1 cellular context compared by ENCODE assay signal in genomic region chr1:93846929-93847810, GRCh38.
TF ChIP-seq lines count a peak whose summit lies in the region.

No MANE protein-coding gene starts in this region.

TF ChIP-seq in K562, 482 proteins besides CTCF, POLR2A, EP300 and RAD21 (continued from another document):
- TF ChIP-seq MNT (conservative IDR thresholded peaks at IDR 0.05) (peak in 1 of 2 experiments; percentile 15; a peak in 3 of 4 replicates), ZNF76 (CRISPR knock-in tag; IDR thresholded peaks at IDR 0.05; ENCODE audit: borderline replicate concordance) (no peak), NBN (IDR thresholded peaks at IDR 0.05; ENCODE audit: low read depth) (peak; percentile 70; the same call in 1 of the 2 replicates), NR2C2 (CRISPR knock-in tag; IDR thresholded peaks at IDR 0.05) (peak; percentile 48), NR2C2 (tag; IDR thresholded peaks at IDR 0.05) (0 out of 2 replicates have a peak, but pooled peaks have one; percentile 32), FOXJ2 (tag; IDR thresholded peaks at IDR 0.05) (no peak), TCFL5 (CRISPR knock-in tag; conservative IDR thresholded peaks at IDR 0.05) (no peak), HBP1 (CRISPR knock-in tag; IDR thresholded peaks at IDR 0.05) (no peak), CREBBP (IDR thresholded peaks at IDR 0.05; ENCODE audit: low read depth, low read length) (no peak), ZZZ3 (IDR thresholded peaks at IDR 0.05) (no peak), ILF3 (IDR thresholded peaks at IDR 0.05; ENCODE audit: borderline replicate concordance) (no peak)
